In the genomic region with DNA sequence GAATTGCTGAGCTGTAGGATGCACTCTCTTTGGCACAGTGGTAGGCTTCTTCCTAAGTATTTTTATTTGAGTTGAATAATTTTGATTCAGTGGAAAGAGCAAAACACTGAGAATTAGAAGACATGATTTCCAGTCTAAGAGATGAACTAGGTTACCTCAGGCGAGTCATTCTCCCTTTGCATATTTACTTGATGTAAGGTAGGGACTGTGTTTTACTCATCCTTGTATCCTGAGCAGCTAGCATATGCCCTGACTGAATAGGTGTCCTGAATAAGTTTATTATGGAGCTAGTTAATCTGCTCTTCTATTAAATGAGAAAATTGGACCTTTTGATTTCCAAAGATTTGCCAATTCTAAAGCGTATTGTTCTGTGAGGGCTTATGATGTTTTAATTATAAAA, we compare ENCODE assay signal across 15 cellular contexts. TPM values are rescaled to one million over a fixed set of nuclear protein-coding genes. Genes with fewer than 3 reads are reported as not detected.
DNase-seq lines count a peak whose midpoint lies in the region; ATAC-seq and TF ChIP-seq lines count a peak whose summit lies in the region.
"Had no signal": no experiment of that assay in that cellular context is flagged by ENCODE, and none has a peak within 500 bp of the region (broad histone marks: within the 10 kb centered on the region; RNA-seq: fewer than 3 reads in every experiment).

No MANE protein-coding gene starts in this region.

- peak; percentile 53 for ATAC-seq in activated CD4-positive, alpha-beta T cell treated with anti-CD3 and anti-CD28 coated beads for 36 hours

- H3K36me3 Mint-ChIP-seq in activated CD4-positive, alpha-beta T cell treated with anti-CD3 and anti-CD28 coated beads for 36 hours (ENCODE audit: low read depth): peaks cover 3% of the 10 kb centered on the region

- WGBS in esophagus squamous epithelium, 2 donors: 86 to 89% methylated on average over 2 of the region's 2 CpGs
- WGBS in spleen, 5 donors: 86 to 94% (median 93%) methylated on average over 2 of the region's 2 CpGs
- WGBS in stomach, 5 donors: 95 to 99% (median 98%) methylated on average over 2 of the region's 2 CpGs

- no peak overlapping the region for H3K4me3 Mint-ChIP-seq in activated CD4-positive, alpha-beta T cell treated with anti-CD3 and anti-CD28 coated beads for 36 hours
- H3K4me3 Mint-ChIP-seq: neural crest cell had no signal

- no peaks in the 10 kb centered on the region for H3K27me3 Mint-ChIP-seq in activated CD4-positive, alpha-beta T cell treated with anti-CD3 and anti-CD28 coated beads for 36 hours

- CTCF ChIA-PET in activated CD4-positive, alpha-beta T cell treated with anti-CD3 and anti-CD28 coated beads for 36 hours (lab: Charles Lee): interaction anchor here (0.6 to 2.8 kb wide), 14 partner anchors 8 to 186 kb away, joined by 3 to 34 read pairs (median 3); partner anchors contain the start of genes RHOG and STIM1
- CTCF ChIA-PET in PC-9 (lab: Charles Lee): interaction anchor here (1.6 kb wide), 1 partner anchor 51 kb away, joined by 6 read pairs; the partner anchor contains the start of gene STIM1

- H3K79me2 ChIP-seq in PC-9 (ENCODE audit: low read depth): peaks cover 55% of the 10 kb centered on the region

- H3K4me1 Mint-ChIP-seq in activated CD4-positive, alpha-beta T cell treated with anti-CD3 and anti-CD28 coated beads for 36 hours: peaks cover 75% of the 10 kb centered on the region

- no peak for DNase-seq in activated CD4-positive, alpha-beta T cell treated with anti-CD3 and anti-CD28 coated beads for 36 hours
- no peak for DNase-seq in activated CD4-positive, alpha-beta T cell treated with anti-CD3 and anti-CD28 coated beads, Interleukin-2, amount 50 U/mL, for 1 hour
- DNase-seq in PC-9: peak in 1 of 2 experiments; percentile 53
- no peak for DNase-seq in esophagus squamous epithelium (lab: John Stamatoyannopoulos, UW)
- no peak for DNase-seq in spleen
- DNase-seq in COLO829 (ENCODE audit: low spot score): no peak
- DNase-seq in stomach: no peak
- no peak for DNase-seq in activated effector memory CD4-positive, alpha-beta T cell treated with Interleukin-2 at 50 U/mL for 16 hours
- DNase-seq: 8988T; activated CD4-positive, alpha-beta T cell treated with anti-CD3 and anti-CD28 coated beads for 48 hours; DMS153; left cardiac atrium; transverse colon had no signal

- H2AFZ ChIP-seq in PC-9: no peak overlapping the region

- H3K9me3 Mint-ChIP-seq in activated CD4-positive, alpha-beta T cell treated with anti-CD3 and anti-CD28 coated beads for 36 hours (ENCODE audit: low read depth): no peaks in the 10 kb centered on the region
- H3K9me3 Mint-ChIP-seq: neural crest cell had no signal

- TF ChIP-seq CTCF in PC-9 (conservative IDR thresholded peaks at IDR 0.05): no peak
- no peak for TF ChIP-seq CTCF in esophagus squamous epithelium (IDR thresholded peaks at IDR 0.05)
- no peak for TF ChIP-seq CTCF in spleen (IDR thresholded peaks at IDR 0.05 in 8 of 11, conservative IDR thresholded peaks at IDR 0.05 in 3 of 11)
- TF ChIP-seq CTCF in stomach (IDR thresholded peaks at IDR 0.05): no peak

- peak overlapping the region; percentile 55 for H3K27ac Mint-ChIP-seq in activated CD4-positive, alpha-beta T cell treated with anti-CD3 and anti-CD28 coated beads for 36 hours

- H3K27ac ChIP-seq in PC-9 (peak overlapping the region; percentile 100), esophagus squamous epithelium (peak overlapping the region; percentile 57 to 86 (median 82)), spleen (peak overlapping the region in 6 of 8 donors; percentile 47 to 79 (median 74)), stomach (peak overlapping the region in 2 of 5 donors; percentile 16 to 21)
- H3K27ac ChIP-seq: transverse colon had no signal

- H4K20me1 ChIP-seq in PC-9 (ENCODE audit: insufficient read depth): no peaks in the 10 kb centered on the region

- H3K9me2 ChIP-seq in PC-9 (ENCODE audit: insufficient read depth): no peaks in the 10 kb centered on the region

- peak overlapping the region; percentile 93 for H3K4me2 ChIP-seq in PC-9

- no peaks in the 10 kb centered on the region for H3K9me3 ChIP-seq in PC-9 (ENCODE audit: insufficient read depth, low read depth)
- H3K9me3 ChIP-seq in esophagus squamous epithelium: no peaks in the 10 kb centered on the region
- H3K9me3 ChIP-seq in spleen: no peaks in the 10 kb centered on the region
- no peaks in the 10 kb centered on the region for H3K9me3 ChIP-seq in stomach
- H3K9me3 ChIP-seq: adrenal gland, transverse colon had no signal

- no peak for TF ChIP-seq EP300 in stomach (IDR thresholded peaks at IDR 0.05)

- peaks cover 56% of the 10 kb centered on the region for H3F3A ChIP-seq in PC-9 (ENCODE audit: insufficient read depth, low read depth)

- H3K4me1 ChIP-seq in PC-9 (replicated peaks; ENCODE audit: insufficient read depth) (peaks cover 75% of the 10 kb centered on the region), esophagus squamous epithelium (peaks cover 37 to 81% (median 44%) of the 10 kb centered on the region in 3 donors), spleen (peaks cover 47 to 98% (median 69%) of the 10 kb centered on the region in 6 donors), stomach (peaks cover 35 to 72% (median 58%) of the 10 kb centered on the region in 4 donors)

- no peak for TF ChIP-seq POLR2A in esophagus squamous epithelium (IDR thresholded peaks at IDR 0.05)
- TF ChIP-seq POLR2A in spleen (IDR thresholded peaks at IDR 0.05): no peak
- TF ChIP-seq POLR2A in stomach (IDR thresholded peaks at IDR 0.05): no peak

- H3K27me3 ChIP-seq in PC-9 (ENCODE audit: insufficient read depth, low read depth) (no peaks in the 10 kb centered on the region), esophagus squamous epithelium (no peaks in the 10 kb centered on the region), spleen (replicated peaks in 1 of 7) (no peaks in the 10 kb centered on the region), stomach (no peaks in the 10 kb centered on the region)
- H3K27me3 ChIP-seq: adrenal gland, transverse colon had no signal

- H3K4me3 ChIP-seq in PC-9 (peak overlapping the region; percentile 23; the same call in 1 of the 2 replicates), esophagus squamous epithelium (no peak overlapping the region), spleen (no peak overlapping the region), stomach (no peak overlapping the region)
- H3K4me3 ChIP-seq: adrenal gland, transverse colon had no signal

- intact Hi-C loops in activated CD4-positive, alpha-beta T cell treated with anti-CD3 and anti-CD28 coated beads for 36 hours (cut with DNase I, micrococcal nuclease): loop anchor here in 1 of 2 experiments (5.0 kb wide), 1 partner anchor 51 kb away; no protein-coding TSS in a partner anchor
- intact Hi-C loops in PC-9 (cut with micrococcal nuclease; ENCODE audit: unreplicated experiment): loop anchor here (5.0 kb wide), 1 partner anchor 51 kb away; no protein-coding TSS in a partner anchor
- intact Hi-C loops in esophagus squamous epithelium (cut with DNase I): no loop called here
- intact Hi-C loops in spleen (cut with DNase I; ENCODE audit: low total_unique reads): no loop called here
- intact Hi-C loops in stomach (cut with DNase I; ENCODE audit: low total_unique reads): no loop called here

- H3K36me3 ChIP-seq in PC-9 (ENCODE audit: low read depth) (no peaks in the 10 kb centered on the region), esophagus squamous epithelium (no peaks in the 10 kb centered on the region), spleen (no peaks in the 10 kb centered on the region), stomach (no peaks in the 10 kb centered on the region)
- H3K36me3 ChIP-seq: adrenal gland, transverse colon had no signal

- POLR2A ChIA-PET in activated CD4-positive, alpha-beta T cell treated with anti-CD3 and anti-CD28 coated beads for 36 hours (lab: Charles Lee): interaction anchor here (0.5 to 1.5 kb wide), 3 partner anchors 65 to 151 kb away, joined by 3 to 6 read pairs (median 3); partner anchors contain the start of gene RHOG
- POLR2A ChIA-PET in PC-9 (lab: Charles Lee; ENCODE audit: unreplicated experiment): interaction anchor here (0.6 kb wide), 1 partner anchor 9 kb away, joined by 5 read pairs; no protein-coding TSS in a partner anchor

- BruUV-seq in PC-9 (replicated peaks; lab: Mats Ljungman, UMichigan): no TSS peak

RNA-seq across cellular contexts. Expression of gene STIM1, which starts 50.7 kb away (rescaled TPM):
- total RNA-seq in activated CD4-positive, alpha-beta T cell treated with anti-CD3 and anti-CD28 coated beads for 36 hours: 10 to 100 TPM; 60.0 to 62.6 TPM
- total RNA-seq in PC-9 (2021): 26.8 and 28.3 TPM in 2 replicates
- 100 to 1,000 TPM in 1 of 4 donors, 10 to 100 TPM in 3; 50.1 to 112 (median 63.3) TPM for total RNA-seq in esophagus squamous epithelium
- total RNA-seq in spleen: 10 to 100 TPM; 55.4 to 85.2 (median 65.0) TPM
- 10 to 100 TPM; 13.0 to 22.5 (median 16.3) TPM for polyA plus RNA-seq in spleen
- 10 to 100 TPM; 21.4 to 70.7 (median 49.8) TPM for total RNA-seq in stomach
- polyA plus RNA-seq in stomach: 10 to 100 TPM in 1 of 3 donors, 1 to 10 TPM in 2; 8.7 to 17.1 (median 9.8) TPM
